Comparison of ENCODE assay signal across 8 cellular contexts in genomic region chr19:53868892-53869804, GRCh38. TPM values are rescaled to one million over a fixed set of nuclear protein-coding genes. Genes with fewer than 3 reads are reported as not detected.
A peak's percentile ranks its signal among the peaks of the same experiment; 100 is the strongest.
DNase-seq lines count a peak whose midpoint lies in the region; ATAC-seq and TF ChIP-seq lines count a peak whose summit lies in the region.

No MANE protein-coding gene starts in this region.

- intact Hi-C loops in OCI-LY7 (cut with micrococcal nuclease; ENCODE audit: unreplicated experiment) = no loop called here

- ATAC-seq in HG02763 (IDR thresholded peaks at IDR 0.05; ENCODE audit: unreplicated experiment) (peak; percentile 32), HG03025 (IDR thresholded peaks at IDR 0.05; ENCODE audit: low FRiP score, unreplicated experiment) (no peak)

- POLR2A ChIA-PET in OCI-LY7 (lab: Charles Lee) = no interaction called here

- H3K4me1 ChIP-seq in OCI-LY7 (ENCODE audit: insufficient read depth, low read length, poor library complexity, severe bottlenecking) = peaks cover 22% of the 10 kb centered on the region

- no peaks in the 10 kb centered on the region for H3K36me3 ChIP-seq in OCI-LY7 (ENCODE audit: insufficient read depth, low read length)

- CTCF ChIA-PET in OCI-LY7 (lab: Charles Lee; ENCODE audit: unreplicated experiment) = no interaction called here

- no peaks in the 10 kb centered on the region for H3K79me2 ChIP-seq in OCI-LY7 (ENCODE audit: insufficient read depth, low read depth, low read length)

- H3K9me2 ChIP-seq in OCI-LY7 (ENCODE audit: insufficient read depth, low read length) = no peaks in the 10 kb centered on the region

- no peaks in the 10 kb centered on the region for H4K20me1 ChIP-seq in OCI-LY7 (ENCODE audit: insufficient read depth, low read length)

- TF ChIP-seq CTCF in OCI-LY7 (conservative IDR thresholded peaks at IDR 0.05; ENCODE audit: low read length) (no peak), epithelial cell of esophagus (IDR thresholded peaks at IDR 0.05; ENCODE audit: insufficient read depth, low read depth, low read length, missing control alignments) (peak; percentile 14)

- H3K4me3 ChIP-seq in OCI-LY7 (ENCODE audit: low read depth, low read length, poor library complexity, severe bottlenecking) = peak overlapping the region; percentile 66
- H3K4me3 ChIP-seq in epithelial cell of esophagus (ENCODE audit: low read length) = peak overlapping the region; percentile 70

- no peaks in the 10 kb centered on the region for H3K9me3 ChIP-seq in OCI-LY7 (ENCODE audit: low read length)

- H3K4me2 ChIP-seq in OCI-LY7 (ENCODE audit: low read length) = peak overlapping the region; percentile 67

- no peak overlapping the region for H3K27ac ChIP-seq in OCI-LY7 (ENCODE audit: low read depth, low read length, poor library complexity, severe bottlenecking)

- DNase-seq in GM03348 (ENCODE audit: low spot score) (peak; percentile 93), OCI-LY7 (ENCODE audit: low spot score) (peak; percentile 46), activated T-cell treated with anti-CD3 and anti-CD28 coated beads for 4 hours (peak; percentile 77), epithelial cell of esophagus (ENCODE audit: low read depth) (peak; percentile 71), mucosa of gallbladder (ENCODE audit: low spot score) (peak; percentile 87)
- peak; percentile 70 to 76 for DNase-seq in stimulated activated CD8-positive, alpha-beta memory T cell treated with anti-CD3 and anti-CD28 coated beads, Interleukin-4, amount 100 ng/mL, for 1 hour (ENCODE audit: low read depth in 2 of 2, low spot score in 1 of 2)

- H2AFZ ChIP-seq in OCI-LY7 (ENCODE audit: low read length) = peak overlapping the region; percentile 60

- BruUV-seq in OCI-LY7 (replicated peaks; lab: Mats Ljungman, UMichigan) = no TSS peak

RNA-seq across cellular contexts. Expression of gene MYADM, which starts 1.5 kb away (rescaled TPM):
- total RNA-seq in OCI-LY7 (2014; rRNA removed; shearing (Covaris generic)) = 0.98 and 3.2 TPM in 2 replicates
- total RNA-seq in OCI-LY7 (2022) = 0.55 and 0.82 TPM in 2 replicates
- 125 TPM for total RNA-seq in mucosa of gallbladder

RNA-seq across cellular contexts. Expression of gene PRKCG, which starts 12.8 kb away (rescaled TPM):
- total RNA-seq in OCI-LY7 (2014; rRNA removed; shearing (Covaris generic)) = not detected in 2 replicates
- total RNA-seq in OCI-LY7 (2022) (not detected in 2 replicates), mucosa of gallbladder (0.09 TPM)

RNA-seq across cellular contexts. Expression of gene CACNG7, which starts 39.9 kb away (rescaled TPM):
- not detected in 2 replicates for total RNA-seq in OCI-LY7 (2014; rRNA removed; shearing (Covaris generic))
- not detected in 2 replicates for total RNA-seq in OCI-LY7 (2022)
- not detected for total RNA-seq in mucosa of gallbladder

RNA-seq across cellular contexts. Expression of gene NLRP12, which starts 45.0 kb away (rescaled TPM):
- total RNA-seq in OCI-LY7 (2014; rRNA removed; shearing (Covaris generic)) = not detected in 2 replicates
- not detected in 2 replicates for total RNA-seq in OCI-LY7 (2022)
- total RNA-seq in mucosa of gallbladder = 0.20 TPM

Comparison
In these comparisons a context has a peak if more than half of its experiments do, and no peak if none do; other contexts are left out.
1. RNA of gene MYADM, which starts 1.5 kb away (total RNA-seq): 125 TPM in mucosa of gallbladder (single experiment); 0.55 to 3.2 TPM in OCI-LY7; every median in the first group is over 10 times any median in the second.
2. Peak in every context shown above with its lines, with median percentiles within 50 percentile points of each other: DNase-seq.